Comparison of ENCODE assay signal across 8 cellular contexts in the genomic region with DNA sequence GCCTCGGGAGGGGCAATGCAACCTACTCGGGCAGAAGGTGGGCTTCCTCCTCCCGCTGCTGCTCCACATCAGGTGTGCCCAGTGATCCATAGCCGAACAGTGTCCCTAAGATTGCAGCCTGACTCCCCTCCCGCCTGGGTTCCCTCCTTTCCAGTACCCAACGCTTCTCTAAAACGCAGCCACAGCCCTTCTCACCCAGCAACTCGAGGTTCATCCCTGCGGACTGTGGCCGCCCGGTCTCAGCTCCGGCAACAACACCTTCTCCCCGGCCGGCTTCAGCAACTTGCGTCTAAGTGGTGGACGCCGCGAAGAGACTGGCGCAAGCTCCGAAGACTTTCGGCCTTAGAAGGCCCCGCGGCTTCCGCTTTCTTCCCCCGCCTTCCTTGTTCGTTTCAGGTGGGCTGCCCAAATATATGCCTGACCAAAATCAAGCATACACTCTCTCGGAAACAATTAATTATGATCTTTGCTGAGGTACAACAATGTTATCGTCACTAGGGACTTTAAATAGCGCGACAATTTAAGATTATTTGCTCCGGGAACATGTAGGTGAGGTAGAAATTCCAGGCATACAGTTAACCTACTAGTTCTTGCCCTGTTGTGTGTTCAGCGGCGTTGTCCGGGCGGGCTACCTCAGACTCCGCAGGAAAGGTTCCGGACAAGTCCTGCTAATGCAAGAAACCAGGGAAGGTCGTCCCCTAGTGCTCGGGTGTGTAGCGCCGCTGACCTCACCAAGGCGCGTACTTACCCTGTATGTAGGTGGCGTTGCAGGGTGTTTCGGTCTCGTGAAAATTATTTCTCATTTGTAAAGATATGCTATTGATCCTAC. TPM values are rescaled to one million over a fixed set of nuclear protein-coding genes. Genes with fewer than 3 reads are reported as not detected.
DNase-seq lines count a peak whose midpoint lies in the region; ATAC-seq and TF ChIP-seq lines count a peak whose summit lies in the region.

RBBP5 (minus strand) TSS at position 319 of the 829 bp plus-strand sequence; CDS start at position 214, 105 bp downstream.

- H3K36me3 Mint-ChIP-seq in WTC11: peaks cover 2% of the 10 kb centered on the region

- TF ChIP-seq CTCF in WTC11 (IDR thresholded peaks at IDR 0.05): no peak

- DNase-seq in AG08395 (ENCODE audit: low spot score) (peak; percentile 94), NCI-H2227 treated with DMSO at 0.1 percent for 48 hours (lab: John Stamatoyannopoulos, UW) (peak; percentile 98), WTC11 (ENCODE audit: low spot score) (peak; percentile 96), caudate nucleus (lab: John Stamatoyannopoulos, UW) (peak; percentile 63 to 98 (median 91)), inferior parietal cortex (ENCODE audit: extremely low spot score) (peak; percentile 97)
- peak; percentile 89 to 90 for DNase-seq in stimulated activated CD4-positive, alpha-beta T cell treated with anti-CD3 and anti-CD28 coated beads, Interleukin-12 subunit alpha, Interleukin-12 subunit beta, amount 100 ng/mL, for 24 hours (ENCODE audit: low read depth in 2 of 2)

- peaks cover 18% of the 10 kb centered on the region for H3K4me1 Mint-ChIP-seq in WTC11

- ATAC-seq in GM18873 (IDR thresholded peaks at IDR 0.05; ENCODE audit: low FRiP score, unreplicated experiment) (peak; percentile 85), HG03159 (IDR thresholded peaks at IDR 0.05; ENCODE audit: unreplicated experiment) (peak; percentile 86), WTC11 (peak; percentile 100)

- CTCF ChIA-PET in WTC11 (lab: Charles Lee): interaction anchor here (0.7 to 3.4 kb wide), 12 partner anchors 19 to 326 kb away, joined by 3 to 28 read pairs (median 4); partner anchors contain the start of gene TMCC2

- peak within 1 kb of the TSS; percentile 100 for H3K27ac Mint-ChIP-seq in WTC11

- no peaks in the 10 kb centered on the region for H3K9me3 Mint-ChIP-seq in WTC11

- no peaks in the 10 kb centered on the region; the same call in 1 of the 2 replicates for H3K27me3 Mint-ChIP-seq in WTC11 (ENCODE audit: low read depth)

- H3K27ac ChIP-seq in caudate nucleus (ENCODE audit: low read depth, low read length): peak within 1 kb of the TSS; percentile 100

- POLR2A ChIA-PET in WTC11 (lab: Charles Lee): interaction anchor here (0.5 to 2.2 kb wide), 5 partner anchors 25 to 606 kb away, joined by 3 to 9 read pairs (median 4); partner anchors contain the start of genes MDM4 and TMCC2

- H3K4me3 Mint-ChIP-seq in WTC11: peak within 1 kb of the TSS; percentile 98

TF ChIP-seq in WTC11, 78 proteins besides CTCF, POLR2A, EP300 and RAD21 (continues in another document):
- TF ChIP-seq ZNF281 (CRISPR knock-in tag; IDR thresholded peaks at IDR 0.05): no peak
- TF ChIP-seq ZNF416 (CRISPR knock-in tag; IDR thresholded peaks at IDR 0.05): 0 out of 2 replicates have a peak, but pooled peaks have one; percentile 52
- TF ChIP-seq SMAD4 (CRISPR knock-in tag; IDR thresholded peaks at IDR 0.05): no peak
- no peak for TF ChIP-seq AR (CRISPR knock-in tag; IDR thresholded peaks at IDR 0.05)
- TF ChIP-seq STAT6 (CRISPR knock-in tag; conservative IDR thresholded peaks at IDR 0.05; ENCODE audit: low read depth): no peak
- no peak for TF ChIP-seq PRDM15 (CRISPR knock-in tag; IDR thresholded peaks at IDR 0.05)

RNA-seq across cellular contexts. Expression of gene RBBP5, which starts in this region (rescaled TPM):
- 18.5 to 23.8 TPM (median 20.1 TPM) in 3 replicates for total RNA-seq in WTC11 (2021)

Comparison
In these comparisons a context has a peak if more than half of its experiments do, and no peak if none do; other contexts are left out.
1. Peak in every context shown above with its lines: DNase-seq, ATAC-seq and H3K27ac ChIP-seq.